In the genomic region with DNA sequence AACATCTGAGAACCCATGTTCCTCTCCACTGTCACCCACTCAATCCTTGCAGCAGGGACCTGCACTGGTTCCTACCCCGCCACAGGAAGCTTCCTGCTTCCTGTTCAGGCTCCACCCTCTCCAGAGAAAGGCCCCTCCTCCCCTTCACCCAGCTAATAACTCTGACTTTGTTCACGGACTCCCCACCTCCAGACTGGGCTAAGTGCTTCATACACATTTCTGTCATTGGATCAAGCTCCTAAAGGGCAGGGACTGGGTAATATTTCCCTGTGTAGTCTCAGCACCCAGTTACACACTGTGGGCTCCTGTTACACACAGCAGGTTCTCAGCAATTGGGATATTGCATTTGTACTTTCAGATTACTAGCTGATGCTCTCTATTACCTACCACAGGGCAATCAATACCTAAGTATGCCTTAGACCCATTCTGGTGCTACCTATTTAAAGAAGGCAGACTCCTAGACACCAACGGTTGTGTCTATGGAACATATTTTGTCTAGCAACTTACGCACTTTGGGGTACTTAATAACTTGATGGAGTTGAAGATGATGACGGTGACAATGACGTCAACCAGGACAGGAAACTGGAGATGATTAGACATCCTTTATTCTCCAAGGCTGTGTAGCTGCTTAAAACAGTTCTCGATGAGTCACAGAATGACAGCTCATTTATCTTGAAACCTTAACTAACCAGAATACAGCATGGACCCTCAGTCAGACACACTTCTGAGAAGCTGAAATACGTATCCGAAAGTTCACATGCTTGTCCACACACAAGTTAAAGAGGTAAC, we compare ENCODE assay signal across 8 cellular contexts. TPM values are rescaled to one million over a fixed set of nuclear protein-coding genes. Genes with fewer than 3 reads are reported as not detected.
A peak's percentile ranks its signal among the peaks of the same experiment; 100 is the strongest.
DNase-seq lines count a peak whose midpoint lies in the region; ATAC-seq and TF ChIP-seq lines count a peak whose summit lies in the region.

No MANE protein-coding gene starts in this region.

- no peaks in the 10 kb centered on the region for H3K27me3 ChIP-seq in foreskin keratinocyte

- ATAC-seq in GM21390 (IDR thresholded peaks at IDR 0.05; ENCODE audit: unreplicated experiment) (peak; percentile 48), foreskin keratinocyte (peak; percentile 84), GM18858 (IDR thresholded peaks at IDR 0.05; ENCODE audit: unreplicated experiment) (no peak), HG03565 (IDR thresholded peaks at IDR 0.05; ENCODE audit: unreplicated experiment) (no peak)

- H3K4me1 ChIP-seq in OCI-LY7 (ENCODE audit: insufficient read depth, low read length, poor library complexity, severe bottlenecking) (peaks cover 45% of the 10 kb centered on the region), foreskin keratinocyte (peaks cover 46% of the 10 kb centered on the region)

- peak overlapping the region; percentile 82 for H2AFZ ChIP-seq in OCI-LY7 (ENCODE audit: low read length)

- no peaks in the 10 kb centered on the region for H3K9me3 ChIP-seq in OCI-LY7 (ENCODE audit: low read length)

- H3K4me3 ChIP-seq in OCI-LY7 (ENCODE audit: low read depth, low read length, poor library complexity, severe bottlenecking) = no peak overlapping the region

- BruUV-seq in OCI-LY7 (replicated peaks; lab: Mats Ljungman, UMichigan) = no TSS peak

- no peaks in the 10 kb centered on the region for H3K9me2 ChIP-seq in OCI-LY7 (ENCODE audit: insufficient read depth, low read length)

- POLR2A ChIA-PET in OCI-LY7 (lab: Charles Lee) = interaction anchor here (0.5 kb wide), 1 partner anchor 13 kb away, joined by 3 read pairs; no protein-coding TSS in a partner anchor

- no peaks in the 10 kb centered on the region for H3K36me3 ChIP-seq in OCI-LY7 (ENCODE audit: insufficient read depth, low read length)

- TF ChIP-seq CTCF in OCI-LY7 (conservative IDR thresholded peaks at IDR 0.05; ENCODE audit: low read length) (no peak), foreskin keratinocyte (conservative IDR thresholded peaks at IDR 0.05) (no peak)

- H3K27ac ChIP-seq in OCI-LY7 (ENCODE audit: low read depth, low read length, poor library complexity, severe bottlenecking) (no peak overlapping the region), foreskin keratinocyte (peak overlapping the region; percentile 78)

- H3K4me2 ChIP-seq in OCI-LY7 (ENCODE audit: low read length) = peak overlapping the region; percentile 29; the same call in 1 of the 2 replicates

- intact Hi-C loops in OCI-LY7 (cut with micrococcal nuclease; ENCODE audit: unreplicated experiment) = no loop called here

- H4K20me1 ChIP-seq in OCI-LY7 (ENCODE audit: insufficient read depth, low read length) = no peaks in the 10 kb centered on the region

- DNase-seq in OCI-LY7 (ENCODE audit: low spot score) = peak; percentile 8
- peak; percentile 11 for DNase-seq in activated T-helper 1 cell treated with Interleukin-2 at 50 U/mL for 16 hours (ENCODE audit: low read depth)
- DNase-seq in foreskin keratinocyte = peak; percentile 78 to 93
- DNase-seq in putamen (ENCODE audit: low spot score) = peak; percentile 51
- DNase-seq in NCI-H82 treated with DMSO at 0.1 percent for 48 hours (lab: John Stamatoyannopoulos, UW; ENCODE audit: unreplicated experiment) = no peak

- H3K79me2 ChIP-seq in OCI-LY7 (ENCODE audit: insufficient read depth, low read depth, low read length) = no peaks in the 10 kb centered on the region

- CTCF ChIA-PET in OCI-LY7 (lab: Charles Lee; ENCODE audit: unreplicated experiment) = no interaction called here

RNA-seq across cellular contexts. Expression of a gene that starts 58.1 kb away (rescaled TPM):
- total RNA-seq in OCI-LY7 (2014; rRNA removed; shearing (Covaris generic)) = 1.2 and 1.8 TPM in 2 replicates
- total RNA-seq in OCI-LY7 (2022) (0.74 and 0.80 TPM in 2 replicates), foreskin keratinocyte (0.35 and 0.61 TPM in 2 replicates)
- 0.09 and 0.19 TPM in 2 replicates for polyA plus RNA-seq in foreskin keratinocyte

Comparison
In these comparisons a context has a peak if more than half of its experiments do, and no peak if none do; other contexts are left out.
1. ATAC-seq: peak in GM21390 (single experiment) and foreskin keratinocyte (single experiment); none in GM18858 (single experiment) and HG03565 (single experiment).